Comparison of ENCODE assay signal across 18 cellular contexts in the genomic region with DNA sequence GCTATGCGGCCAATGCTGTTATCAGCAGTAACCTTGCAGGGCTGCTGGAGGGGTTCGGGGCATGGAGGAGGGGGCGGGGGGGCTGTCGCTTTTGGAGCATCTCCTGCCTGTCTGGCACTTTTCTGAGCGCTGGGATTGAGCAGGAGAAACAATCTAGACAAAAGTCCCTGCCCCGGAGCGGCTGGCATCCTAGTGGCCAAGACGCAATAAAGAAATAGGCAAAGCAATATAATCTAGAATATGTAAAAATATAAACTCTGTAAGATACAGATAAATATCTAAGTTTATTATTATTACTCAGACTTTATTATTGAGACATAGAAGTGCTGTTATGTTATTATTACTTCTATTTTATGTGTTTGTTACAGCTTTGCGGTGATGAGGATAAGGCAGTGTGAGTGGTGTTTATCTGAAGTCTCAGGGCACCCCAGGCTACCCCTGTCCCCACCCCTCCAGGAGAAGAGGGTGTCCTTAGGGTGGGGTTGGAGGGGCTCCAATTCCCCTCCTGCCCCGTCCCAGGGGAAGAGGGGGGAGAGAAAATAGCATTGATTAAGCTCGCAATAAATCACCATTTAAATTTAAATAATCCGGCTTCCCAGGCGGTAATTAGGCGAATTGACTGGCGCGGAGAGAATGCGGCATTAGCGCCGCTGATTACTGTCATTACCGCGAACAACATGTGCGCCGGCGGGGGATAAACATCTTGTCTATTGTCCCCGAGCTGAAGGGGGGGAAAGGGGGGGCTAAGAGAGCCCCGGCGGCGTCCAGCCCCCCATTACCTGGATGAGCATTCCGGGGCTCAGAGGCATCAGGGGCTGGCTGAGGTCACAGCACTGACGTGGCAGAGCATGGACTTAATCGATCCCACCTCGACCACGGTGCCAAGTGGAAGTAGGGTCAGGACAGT. TPM values are rescaled to one million over a fixed set of nuclear protein-coding genes. Genes with fewer than 3 reads are reported as not detected.
DNase-seq lines count a peak whose midpoint lies in the region; ATAC-seq and TF ChIP-seq lines count a peak whose summit lies in the region.
"Had no signal": no experiment of that assay in that cellular context is flagged by ENCODE, and none has a peak within 500 bp of the region (broad histone marks: within the 10 kb centered on the region; RNA-seq: fewer than 3 reads in every experiment).

No MANE protein-coding gene starts in this region.

- H2AFZ ChIP-seq in osteoblast (ENCODE audit: low read length), result no peak overlapping the region

- no peaks in the 10 kb centered on the region for H3K79me2 ChIP-seq in osteoblast (ENCODE audit: insufficient read depth, low read length)

- ATAC-seq in HG02870 (IDR thresholded peaks at IDR 0.05; ENCODE audit: unreplicated experiment), result no peak
- ATAC-seq: CD8-positive, alpha-beta T cell; left cardiac atrium had no signal

- H3K4me1 Mint-ChIP-seq in chondrocyte (ENCODE audit: low read depth), result peaks cover 8% of the 10 kb centered on the region
- peaks cover 3% of the 10 kb centered on the region for H3K4me1 Mint-ChIP-seq in endothelial cell (ENCODE audit: unreplicated experiment)

- H3K4me1 ChIP-seq in osteoblast (ENCODE audit: insufficient read depth, low read length), result peaks cover 3% of the 10 kb centered on the region

- DNase-seq in NCI-H1436 (lab: John Stamatoyannopoulos, UW) (peak; percentile 51), NCI-H1436 treated with DMSO at 0.1 percent for 48 hours (lab: John Stamatoyannopoulos, UW) (no peak), NCI-H1105 treated with DMSO at 0.1 percent for 48 hours (lab: John Stamatoyannopoulos, UW) (peak; percentile 67), chondrocyte (ENCODE audit: low spot score) (no peak), osteoblast (ENCODE audit: insufficient read length, low spot score, missing footprints) (peak; percentile 77), HuH-7.5 (ENCODE audit: low spot score) (no peak), endothelial cell (ENCODE audit: low spot score) (no peak)
- DNase-seq: activated CD4-positive, alpha-beta memory T cell treated with anti-CD3 and anti-CD28 coated beads, Interleukin-2, amount 10 ng/mL, durations not matched to agents 7 days and 5 days; CD8-positive, alpha-beta T cell; colonic mucosa; head of caudate nucleus; IMR-90; left cardiac atrium; NCI-H1092; SHP77 treated with DMSO at 0.1 percent for 48 hours; transverse colon had no signal

- H3K9me3 Mint-ChIP-seq in chondrocyte (ENCODE audit: low read depth), result no peaks in the 10 kb centered on the region
- H3K9me3 Mint-ChIP-seq in endothelial cell (ENCODE audit: unreplicated experiment), result no peaks in the 10 kb centered on the region
- H3K9me3 Mint-ChIP-seq: activated CD4-positive, alpha-beta memory T cell treated with anti-CD3 and anti-CD28 coated beads, Interleukin-2, amount 10 ng/mL, durations not matched to agents 7 days and 5 days; CD8-positive, alpha-beta T cell had no signal

- no peak overlapping the region for H3K27ac Mint-ChIP-seq in chondrocyte (ENCODE audit: unreplicated experiment)
- H3K27ac Mint-ChIP-seq in endothelial cell (ENCODE audit: unreplicated experiment), result no peak overlapping the region
- H3K27ac Mint-ChIP-seq: activated CD4-positive, alpha-beta memory T cell treated with anti-CD3 and anti-CD28 coated beads, Interleukin-2, amount 10 ng/mL, durations not matched to agents 7 days and 5 days; CD8-positive, alpha-beta T cell had no signal

- H3K4me3 Mint-ChIP-seq in chondrocyte (ENCODE audit: unreplicated experiment), result no peak overlapping the region
- no peak overlapping the region for H3K4me3 Mint-ChIP-seq in endothelial cell (ENCODE audit: unreplicated experiment)
- H3K4me3 Mint-ChIP-seq: activated CD4-positive, alpha-beta memory T cell treated with anti-CD3 and anti-CD28 coated beads, Interleukin-2, amount 10 ng/mL, durations not matched to agents 7 days and 5 days; CD8-positive, alpha-beta T cell had no signal

- H3K4me3 ChIP-seq in osteoblast (ENCODE audit: insufficient read depth, low read length), result no peak overlapping the region
- H3K4me3 ChIP-seq: colonic mucosa, transverse colon had no signal

- no peak overlapping the region for H3K4me2 ChIP-seq in osteoblast (ENCODE audit: insufficient read depth, low read length)

- H3K27me3 ChIP-seq in osteoblast (ENCODE audit: insufficient read depth, low read length), result peaks cover 4% of the 10 kb centered on the region

- H4K20me1 ChIP-seq in osteoblast (ENCODE audit: insufficient read depth, low read length), result no peaks in the 10 kb centered on the region

- TF ChIP-seq CTCF in chondrocyte (IDR thresholded peaks at IDR 0.05), result peak; percentile 11
- TF ChIP-seq CTCF in osteoblast (IDR thresholded peaks at IDR 0.05; ENCODE audit: extremely low read depth, low read depth, low read length), result no peak
- no peak for TF ChIP-seq CTCF in endothelial cell (IDR thresholded peaks at IDR 0.05; ENCODE audit: unreplicated experiment)

- H3K27ac ChIP-seq in osteoblast (ENCODE audit: low read depth, low read length), result no peak overlapping the region
- H3K27ac ChIP-seq: colonic mucosa, esophagus muscularis mucosa, transverse colon had no signal

- no peaks in the 10 kb centered on the region for H3K36me3 ChIP-seq in osteoblast (ENCODE audit: insufficient read depth, low read length)
- H3K36me3 ChIP-seq: colonic mucosa, esophagus muscularis mucosa, transverse colon had no signal

- H3K9me3 ChIP-seq in osteoblast (ENCODE audit: low read depth, low read length), result no peaks in the 10 kb centered on the region
- H3K9me3 ChIP-seq: colonic mucosa, esophagus muscularis mucosa, transverse colon had no signal

- H3K27me3 Mint-ChIP-seq in chondrocyte (ENCODE audit: low read depth) (peaks cover 25% of the 10 kb centered on the region), endothelial cell (ENCODE audit: unreplicated experiment) (peaks cover 27% of the 10 kb centered on the region)

- H3K36me3 Mint-ChIP-seq in chondrocyte (ENCODE audit: low read depth), result peaks cover 2% of the 10 kb centered on the region
- no peaks in the 10 kb centered on the region for H3K36me3 Mint-ChIP-seq in endothelial cell (ENCODE audit: low read depth, unreplicated experiment)
- H3K36me3 Mint-ChIP-seq: CD8-positive, alpha-beta T cell had no signal

RNA-seq across cellular contexts. Expression of gene NPAS1, which starts 3.2 kb away (rescaled TPM):
- total RNA-seq in chondrocyte, result 1.0 to 1.8 TPM (median 1.7 TPM) in 3 replicates
- 0.72 and 1.2 TPM in 2 replicates for total RNA-seq in osteoblast
- total RNA-seq in endothelial cell (ENCODE audit: unreplicated experiment), result 1.0 TPM

RNA-seq across cellular contexts. Expression of gene TMEM160, which starts 25.6 kb away (rescaled TPM):
- total RNA-seq in chondrocyte (35.8 to 37.6 TPM (median 37.3 TPM) in 3 replicates), osteoblast (13.4 and 15.3 TPM in 2 replicates), endothelial cell (ENCODE audit: unreplicated experiment) (46.7 TPM)

Comparison
In these comparisons a context has a peak if more than half of its experiments do, and no peak if none do; other contexts are left out.
1. DNase-seq: peak in NCI-H1436 (single experiment), NCI-H1105 treated with DMSO at 0.1 percent for 48 hours (single experiment) and osteoblast (single experiment); none in NCI-H1436 treated with DMSO at 0.1 percent for 48 hours (single experiment), chondrocyte (single experiment), HuH-7.5 (single experiment) and endothelial cell (single experiment).